Comparison of ENCODE assay signal across 13 cellular contexts in the genomic region with DNA sequence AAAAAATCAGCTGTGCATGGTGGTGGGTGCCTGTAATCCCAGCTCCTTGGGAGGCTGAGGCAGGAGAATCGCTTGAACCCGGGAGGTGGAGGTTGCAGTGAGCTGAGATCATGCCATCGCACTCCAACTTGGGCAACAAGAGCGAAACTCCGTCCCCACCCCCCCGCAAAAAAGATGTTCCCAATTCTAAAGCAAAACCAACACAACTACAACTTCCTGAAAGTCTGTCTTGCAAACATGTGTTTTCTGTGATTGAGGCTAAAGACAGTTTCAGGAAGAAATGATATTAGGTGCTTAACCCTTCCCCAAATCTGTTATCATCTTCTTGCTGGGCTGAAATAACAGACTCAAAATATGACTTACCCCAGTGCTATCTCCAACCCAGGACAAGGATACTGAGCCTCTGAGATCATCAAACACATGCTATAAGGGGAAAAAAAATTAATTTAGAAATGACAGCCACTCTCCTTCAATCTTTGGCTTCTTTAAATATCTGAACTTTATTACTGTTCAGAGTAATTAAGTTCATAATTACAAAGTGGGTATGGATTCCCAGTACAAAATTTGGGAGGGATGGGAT. TPM values are rescaled to one million over a fixed set of nuclear protein-coding genes. Genes with fewer than 3 reads are reported as not detected.
A peak's percentile ranks its signal among the peaks of the same experiment; 100 is the strongest.
DNase-seq lines count a peak whose midpoint lies in the region; ATAC-seq and TF ChIP-seq lines count a peak whose summit lies in the region.
"Had no signal": no experiment of that assay in that cellular context is flagged by ENCODE, and none has a peak within 500 bp of the region (broad histone marks: within the 10 kb centered on the region; RNA-seq: fewer than 3 reads in every experiment).

No MANE protein-coding gene starts in this region.

- no peaks in the 10 kb centered on the region for H3K4me1 Mint-ChIP-seq in stimulated activated memory B cell treated with anti-CD40 and anti-IgM and Interleukin-4, amounts not matched to agents 10 μg/mL and 1 μg/mL and 100 μg/mL, for 72 hours
- peaks cover 34% of the 10 kb centered on the region for H3K4me1 Mint-ChIP-seq in stimulated activated naive CD8-positive, alpha-beta T cell treated with anti-CD3 and anti-CD28 coated beads, Interleukin-15, amount 100 ng/mL, for 72 hours
- H3K4me1 Mint-ChIP-seq in naive thymus-derived CD8-positive, alpha-beta T cell: peaks cover 4 to 16% (median 10%) of the 10 kb centered on the region in 4 donors

- no peaks in the 10 kb centered on the region for H3K9me2 ChIP-seq in GM23248 (ENCODE audit: insufficient read depth)

- H3K4me3 Mint-ChIP-seq in stimulated activated memory B cell treated with anti-CD40 and anti-IgM and Interleukin-4, amounts not matched to agents 10 μg/mL and 1 μg/mL and 100 μg/mL, for 72 hours: no peak overlapping the region
- no peak overlapping the region for H3K4me3 Mint-ChIP-seq in stimulated activated naive CD8-positive, alpha-beta T cell treated with anti-CD3 and anti-CD28 coated beads, Interleukin-15, amount 100 ng/mL, for 72 hours
- H3K4me3 Mint-ChIP-seq in naive thymus-derived CD8-positive, alpha-beta T cell: no peak overlapping the region

- H3K4me1 ChIP-seq in GM23248 (ENCODE audit: insufficient read depth) (peaks cover 40% of the 10 kb centered on the region), right cardiac atrium (ENCODE audit: control insufficient read depth, insufficient read depth, low read length) (peaks cover 8% of the 10 kb centered on the region), subcutaneous abdominal adipose tissue (ENCODE audit: control insufficient read depth in 5 of 5, insufficient read depth in 5 of 5, low read length in 5 of 5) (peaks cover 5 to 62% (median 54%) of the 10 kb centered on the region in 5 donors)

- H3K9me3 ChIP-seq in GM23248 (ENCODE audit: low read depth) (no peaks in the 10 kb centered on the region), right cardiac atrium (ENCODE audit: control insufficient read depth, low read length) (no peaks in the 10 kb centered on the region), subcutaneous abdominal adipose tissue (ENCODE audit: control insufficient read depth in 5 of 5, low read length in 5 of 5) (no peaks in the 10 kb centered on the region)

- POLR2A ChIA-PET in naive thymus-derived CD8-positive, alpha-beta T cell (lab: Charles Lee): no interaction called here

- H3K27me3 ChIP-seq in GM23248 (replicated peaks; ENCODE audit: insufficient read depth) (no peaks in the 10 kb centered on the region), right cardiac atrium (ENCODE audit: control insufficient read depth, insufficient read depth) (no peaks in the 10 kb centered on the region), subcutaneous abdominal adipose tissue (ENCODE audit: control insufficient read depth in 5 of 5, insufficient read depth in 4 of 5, low read length in 5 of 5) (no peaks in the 10 kb centered on the region)

- H3K4me3 ChIP-seq in GM23248 (no peak overlapping the region), right cardiac atrium (ENCODE audit: low read length) (no peak overlapping the region), subcutaneous abdominal adipose tissue (ENCODE audit: low read depth in 1 of 5, low read length in 5 of 5) (no peak overlapping the region)

- H3K9ac ChIP-seq in GM23248 (no peak overlapping the region), subcutaneous abdominal adipose tissue (ENCODE audit: low read length in 5 of 5) (no peak overlapping the region)

- intact Hi-C loops in right cardiac atrium (cut with DNase I): no loop called here

- H3F3A ChIP-seq in GM23248 (ENCODE audit: insufficient read depth): peaks cover 33% of the 10 kb centered on the region

- H2AFZ ChIP-seq in GM23248: peak overlapping the region; percentile 27

- DNase-seq in GM23248 (peak; percentile 59), right cardiac atrium (peak in 1 of 3 donors; percentile 57), NCI-H128 (lab: John Stamatoyannopoulos, UW; ENCODE audit: unreplicated experiment) (no peak)
- DNase-seq in stimulated activated naive CD8-positive, alpha-beta T cell treated with anti-CD3 and anti-CD28 coated beads, Interleukin-15, amount 100 ng/mL, for 72 hours: no peak
- no peak for DNase-seq in naive thymus-derived CD8-positive, alpha-beta T cell
- DNase-seq: amniotic stem cell; NCI-H1417 treated with DMSO at 0.1 percent for 48 hours; NK-92 treated with Interleukin-12 subunit alpha and Interleukin-12 subunit beta, amount 100 ng/mL, for 24 hours; stimulated activated CD4-positive, alpha-beta T cell treated with anti-CD3 and anti-CD28 coated beads, Interleukin-2, amount 100 ng/mL, for 48 hours had no signal

- no peaks in the 10 kb centered on the region for H3K9me3 Mint-ChIP-seq in stimulated activated memory B cell treated with anti-CD40 and anti-IgM and Interleukin-4, amounts not matched to agents 10 μg/mL and 1 μg/mL and 100 μg/mL, for 72 hours
- no peaks in the 10 kb centered on the region for H3K9me3 Mint-ChIP-seq in stimulated activated naive CD8-positive, alpha-beta T cell treated with anti-CD3 and anti-CD28 coated beads, Interleukin-15, amount 100 ng/mL, for 72 hours
- H3K9me3 Mint-ChIP-seq in naive thymus-derived CD8-positive, alpha-beta T cell: no peaks in the 10 kb centered on the region

- 80 to 82% methylated on average over 6 of the region's 6 CpGs for WGBS in GM23248 (ENCODE audit: low coverage in 1 of 2, low lambda C conversion rate in 2 of 2, missing lambda C conversion rate in 2 of 2), 2 experiments
- 82% methylated on average over 6 of the region's 6 CpGs for WGBS in right cardiac atrium

- no peaks in the 10 kb centered on the region for H3K36me3 Mint-ChIP-seq in stimulated activated memory B cell treated with anti-CD40 and anti-IgM and Interleukin-4, amounts not matched to agents 10 μg/mL and 1 μg/mL and 100 μg/mL, for 72 hours
- H3K36me3 Mint-ChIP-seq in naive thymus-derived CD8-positive, alpha-beta T cell: peaks cover 0 to 6% (median 4%) of the 10 kb centered on the region in 3 donors

- H3K27ac Mint-ChIP-seq in stimulated activated memory B cell treated with anti-CD40 and anti-IgM and Interleukin-4, amounts not matched to agents 10 μg/mL and 1 μg/mL and 100 μg/mL, for 72 hours: no peak overlapping the region
- no peak overlapping the region for H3K27ac Mint-ChIP-seq in stimulated activated naive CD8-positive, alpha-beta T cell treated with anti-CD3 and anti-CD28 coated beads, Interleukin-15, amount 100 ng/mL, for 72 hours
- no peak overlapping the region for H3K27ac Mint-ChIP-seq in naive thymus-derived CD8-positive, alpha-beta T cell

- in situ Hi-C loops in GM23248 (cut with MboI): no loop called here

- H3K36me3 ChIP-seq in GM23248 (ENCODE audit: low read depth) (no peaks in the 10 kb centered on the region), subcutaneous abdominal adipose tissue (ENCODE audit: control insufficient read depth in 5 of 5, insufficient read depth in 5 of 5, low read length in 5 of 5) (peaks cover 11 to 20% (median 17%) of the 10 kb centered on the region in 5 donors)

- H4K20me1 ChIP-seq in GM23248 (ENCODE audit: insufficient read depth): no peaks in the 10 kb centered on the region

- ATAC-seq in SK-N-SH treated with all-trans-retinoic acid at 6 μM for 48 hours (peak; percentile 29; the same call in 1 of the 3 replicates), right cardiac atrium (no peak)
- ATAC-seq in stimulated activated memory B cell treated with anti-CD40 and anti-IgM and Interleukin-4, amounts not matched to agents 10 μg/mL and 1 μg/mL and 100 μg/mL, for 72 hours: no peak
- no peak for ATAC-seq in stimulated activated naive CD8-positive, alpha-beta T cell treated with anti-CD3 and anti-CD28 coated beads, Interleukin-15, amount 100 ng/mL, for 72 hours
- no peak for ATAC-seq in naive thymus-derived CD8-positive, alpha-beta T cell

- H3K79me2 ChIP-seq in GM23248 (ENCODE audit: insufficient read depth): no peaks in the 10 kb centered on the region

- H3K4me2 ChIP-seq in GM23248 (ENCODE audit: unreplicated experiment): peak overlapping the region; percentile 81

- H3K27ac ChIP-seq in GM23248 (peak overlapping the region; percentile 89), right cardiac atrium (ENCODE audit: low read length) (peak overlapping the region; percentile 9), subcutaneous abdominal adipose tissue (ENCODE audit: low read depth, low read length) (peak overlapping the region; percentile 63)
- H3K27ac ChIP-seq: HL-60 had no signal

- peaks cover 81% of the 10 kb centered on the region for H3K27me3 Mint-ChIP-seq in stimulated activated memory B cell treated with anti-CD40 and anti-IgM and Interleukin-4, amounts not matched to agents 10 μg/mL and 1 μg/mL and 100 μg/mL, for 72 hours
- peaks cover 37% of the 10 kb centered on the region for H3K27me3 Mint-ChIP-seq in stimulated activated naive CD8-positive, alpha-beta T cell treated with anti-CD3 and anti-CD28 coated beads, Interleukin-15, amount 100 ng/mL, for 72 hours
- peaks cover 4 to 18% (median 7%) of the 10 kb centered on the region in 5 donors for H3K27me3 Mint-ChIP-seq in naive thymus-derived CD8-positive, alpha-beta T cell

TF ChIP-seq in SK-N-SH treated with all-trans-retinoic acid at 6 μM for 48 hours, 23 proteins besides CTCF, POLR2A, EP300 and RAD21:
- no peak for TF ChIP-seq ZFP30 (CRISPR knock-in tag; IDR thresholded peaks at IDR 0.05)
- TF ChIP-seq ESRRG (CRISPR knock-in tag; IDR thresholded peaks at IDR 0.05): no peak
- TF ChIP-seq ZFP3 (CRISPR knock-in tag; IDR thresholded peaks at IDR 0.05): no peak
- TF ChIP-seq TCF4 (CRISPR knock-in tag; IDR thresholded peaks at IDR 0.05; ENCODE audit: borderline replicate concordance): no peak
- no peak for TF ChIP-seq PPARA (CRISPR knock-in tag; IDR thresholded peaks at IDR 0.05; ENCODE audit: borderline replicate concordance)
- TF ChIP-seq OSR1 (CRISPR knock-in tag; IDR thresholded peaks at IDR 0.05): no peak
- TF ChIP-seq TOX (CRISPR knock-in tag; IDR thresholded peaks at IDR 0.05; ENCODE audit: borderline replicate concordance): no peak
TF ChIP-seq in SK-N-SH treated with all-trans-retinoic acid at 6 μM for 48 hours: peak in this region for 0.

RNA-seq across cellular contexts. Expression of gene SORT1, which starts 28.5 kb away (rescaled TPM):
- total RNA-seq in GM23248 (2014; rRNA removed; shearing (Covaris generic)): 8.4 and 11.8 TPM in 2 replicates
- 6.7 and 7.1 TPM in 2 replicates for polyA plus RNA-seq in GM23248 (2016; fragmentation: Nextera tagmentation; extraction: Ambion mirVana)
- 100 to 1,000 TPM; 119 to 170 (median 138) TPM for total RNA-seq in right cardiac atrium
- 57.6 TPM for polyA plus RNA-seq in right cardiac atrium
- 1 to 10 TPM; 2.2 to 2.5 TPM for total RNA-seq in naive thymus-derived CD8-positive, alpha-beta T cell
- 1 to 10 TPM in 2 of 3 donors, under 1 TPM in 1; 0.43 to 1.6 (median 1.2) TPM for polyA plus RNA-seq in naive thymus-derived CD8-positive, alpha-beta T cell

RNA-seq across cellular contexts. Expression of gene PSMA5, which starts 57.0 kb away (rescaled TPM):
- 38.8 and 53.7 TPM in 2 replicates for total RNA-seq in GM23248 (2014; rRNA removed; shearing (Covaris generic))
- polyA plus RNA-seq in GM23248 (2016; fragmentation: Nextera tagmentation; extraction: Ambion mirVana): 89.7 and 94.5 TPM in 2 replicates
- total RNA-seq in right cardiac atrium: 10 to 100 TPM; 49.1 to 60.2 (median 55.9) TPM
- 49.8 TPM for polyA plus RNA-seq in right cardiac atrium
- total RNA-seq in naive thymus-derived CD8-positive, alpha-beta T cell: 10 to 100 TPM; 71.1 to 74.5 TPM
- polyA plus RNA-seq in naive thymus-derived CD8-positive, alpha-beta T cell: 10 to 100 TPM; 73.8 to 93.9 (median 84.6) TPM

Comparison
In these comparisons a context has a peak if more than half of its experiments do, and no peak if none do; other contexts are left out.
1. H3K27ac ChIP-seq: peak in every context shown above with its lines; median percentile 89 in GM23248; 63 in subcutaneous abdominal adipose tissue; 9 in right cardiac atrium.